Comparison of ENCODE assay signal across 33 cellular contexts in genomic region chr22:19774628-19775027, GRCh38. TPM values are rescaled to one million over a fixed set of nuclear protein-coding genes. Genes with fewer than 3 reads are reported as not detected.
"Had no signal": no experiment of that assay in that cellular context is flagged by ENCODE, and none has a peak within 500 bp of the region (broad histone marks: within the 10 kb centered on the region; RNA-seq: fewer than 3 reads in every experiment).

No MANE protein-coding gene starts in this region.

- H3K4me1 Mint-ChIP-seq: activated T-helper 17 cell treated with anti-CD3 and anti-CD28 coated beads, Interleukin-2, amount 50 U/mL, for 72 hours had no signal

- H3K27me3 ChIP-seq: ascending aorta, breast epithelium, foreskin keratinocyte had no signal

- H3K36me3 Mint-ChIP-seq: activated CD4-positive, alpha-beta memory T cell treated with anti-CD3 and anti-CD28 coated beads for 36 hours; activated naive CD4-positive, alpha-beta T cell treated with anti-CD3 and anti-CD28 coated beads, Interleukin-2, amount 50 U/mL, for 72 hours; activated naive CD8-positive, alpha-beta T cell treated with anti-CD3 and anti-CD28 coated beads, Interleukin-2, amount 10 ng/mL, durations not matched to agents 7 days and 5 days; brain had no signal

- FAIRE-seq: colon had no signal

- H3K27ac ChIP-seq: ascending aorta, breast epithelium, esophagus muscularis mucosa, foreskin keratinocyte, gastrocnemius medialis, heart right ventricle, WERI-Rb-1 had no signal

- H3K4me3 ChIP-seq: ascending aorta, breast epithelium, esophagus muscularis mucosa, gastrocnemius medialis, heart right ventricle had no signal

- H3K9me3 Mint-ChIP-seq: activated CD4-positive, alpha-beta memory T cell treated with anti-CD3 and anti-CD28 coated beads for 36 hours; activated CD4-positive, alpha-beta T cell treated with anti-CD3 and anti-CD28 coated beads, Interleukin-2, amount 10 ng/mL, durations not matched to agents 24 days and 14 days; activated naive CD4-positive, alpha-beta T cell treated with anti-CD3 and anti-CD28 coated beads, Interleukin-2, amount 50 U/mL, for 72 hours; activated naive CD8-positive, alpha-beta T cell treated with anti-CD3 and anti-CD28 coated beads, Interleukin-2, amount 10 ng/mL, durations not matched to agents 7 days and 5 days; activated T-cell treated with anti-CD3 and anti-CD28 coated beads, Interleukin-2, amount 50 U/mL, for 4 hours; activated T-helper 17 cell treated with anti-CD3 and anti-CD28 coated beads, Interleukin-2, amount 50 U/mL, for 72 hours; central memory CD8-positive, alpha-beta T cell; effector memory CD8-positive, alpha-beta T cell; T-helper 2 cell treated with Interferon-gamma antibody and Interleukin-4, amounts not matched to agents 5 μg/mL and 100 μg/mL, for 36 hours had no signal

- H3K36me3 ChIP-seq: ascending aorta, breast epithelium, esophagus muscularis mucosa, gastrocnemius medialis, heart right ventricle, WERI-Rb-1 had no signal

- H3K4me1 ChIP-seq: ascending aorta, breast epithelium, foreskin keratinocyte, gastrocnemius medialis had no signal

- H3K4me3 Mint-ChIP-seq: activated CD4-positive, alpha-beta memory T cell treated with anti-CD3 and anti-CD28 coated beads for 36 hours; activated CD4-positive, alpha-beta T cell treated with anti-CD3 and anti-CD28 coated beads for 36 hours; activated CD4-positive, alpha-beta T cell treated with anti-CD3 and anti-CD28 coated beads, Interleukin-2, amount 10 ng/mL, durations not matched to agents 24 days and 14 days; activated naive CD8-positive, alpha-beta T cell treated with anti-CD3 and anti-CD28 coated beads, Interleukin-2, amount 10 ng/mL, durations not matched to agents 7 days and 5 days; activated T-cell treated with anti-CD3 and anti-CD28 coated beads, Interleukin-2, amount 50 U/mL, for 4 hours; activated T-helper 17 cell treated with anti-CD3 and anti-CD28 coated beads, Interleukin-2, amount 50 U/mL, for 72 hours; brain; central memory CD8-positive, alpha-beta T cell; effector memory CD8-positive, alpha-beta T cell; T-helper 17 cell; T-helper 2 cell treated with Interferon-gamma antibody and Interleukin-4, amounts not matched to agents 5 μg/mL and 100 μg/mL, for 36 hours had no signal

- H3K27ac Mint-ChIP-seq: activated CD4-positive, alpha-beta memory T cell treated with anti-CD3 and anti-CD28 coated beads for 36 hours; activated CD4-positive, alpha-beta T cell treated with anti-CD3 and anti-CD28 coated beads for 36 hours; activated CD4-positive, alpha-beta T cell treated with anti-CD3 and anti-CD28 coated beads, Interleukin-2, amount 10 ng/mL, durations not matched to agents 24 days and 14 days; activated naive CD4-positive, alpha-beta T cell treated with anti-CD3 and anti-CD28 coated beads, Interleukin-2, amount 50 U/mL, for 72 hours; activated naive CD8-positive, alpha-beta T cell treated with anti-CD3 and anti-CD28 coated beads, Interleukin-2, amount 10 ng/mL, durations not matched to agents 7 days and 5 days; activated T-helper 17 cell treated with anti-CD3 and anti-CD28 coated beads, Interleukin-2, amount 50 U/mL, for 72 hours; brain; effector memory CD8-positive, alpha-beta T cell; T-helper 17 cell; T-helper 2 cell treated with Interferon-gamma antibody and Interleukin-4, amounts not matched to agents 5 μg/mL and 100 μg/mL, for 36 hours had no signal

- DNase-seq: activated CD4-positive, alpha-beta memory T cell treated with anti-CD3 and anti-CD28 coated beads for 36 hours; activated CD4-positive, alpha-beta T cell treated with anti-CD3 and anti-CD28 coated beads for 36 hours; activated CD4-positive, alpha-beta T cell treated with anti-CD3 and anti-CD28 coated beads, Interleukin-2, amount 10 ng/mL, durations not matched to agents 24 days and 14 days; activated CD4-positive, CD25-positive, alpha-beta regulatory T cell; activated CD4-positive, CD25-positive, alpha-beta regulatory T cell treated with anti-CD3 and anti-CD28 coated beads, Interleukin-2, amount 50 U/mL, for 72 hours; activated CD8-positive, alpha-beta memory T cell treated with anti-CD3 and anti-CD28 coated beads, Interleukin-2, amount 50 U/mL, for 48 hours; activated effector memory CD4-positive, alpha-beta T cell treated with Interleukin-2 at 50 U/mL for 16 hours; activated gamma-delta T cell treated with Interleukin-2 at 50 U/mL for 16 hours; activated naive CD4-positive, alpha-beta T cell treated with Interleukin-2 at 50 U/mL for 16 hours; activated naive CD8-positive, alpha-beta T cell treated with anti-CD3 and anti-CD28 coated beads, Interleukin-2, amount 10 ng/mL, durations not matched to agents 7 days and 5 days; activated T-cell treated with anti-CD3 and anti-CD28 coated beads for 4 hours; activated T-cell treated with anti-CD3 and anti-CD28 coated beads, Interleukin-2, amount 50 U/mL, for 4 hours; cortex of kidney; dermis blood vessel endothelial cell; effector CD4-positive, alpha-beta T cell; effector memory CD8-positive, alpha-beta T cell; erythroblast; foreskin keratinocyte; gastrocnemius medialis; heart right ventricle; T-helper 1 cell; T-helper 17 cell; T1000; WERI-Rb-1 had no signal

- H3K9me3 ChIP-seq: ascending aorta, breast epithelium, esophagus muscularis mucosa, gastrocnemius medialis, heart right ventricle had no signal

RNA-seq across cellular contexts. Expression of gene TBX1, which starts 14.1 kb away (rescaled TPM):
- total RNA-seq: activated CD4-positive, alpha-beta memory T cell treated with anti-CD3 and anti-CD28 coated beads for 36 hours; activated CD4-positive, alpha-beta T cell treated with anti-CD3 and anti-CD28 coated beads for 36 hours; activated CD4-positive, alpha-beta T cell treated with anti-CD3 and anti-CD28 coated beads, Interleukin-2, amount 10 ng/mL, durations not matched to agents 24 days and 14 days; activated naive CD4-positive, alpha-beta T cell treated with anti-CD3 and anti-CD28 coated beads, Interleukin-2, amount 50 U/mL, for 72 hours; activated T-cell treated with anti-CD3 and anti-CD28 coated beads, Interleukin-2, amount 50 U/mL, for 4 hours; activated T-helper 17 cell treated with anti-CD3 and anti-CD28 coated beads, Interleukin-2, amount 50 U/mL, for 72 hours; ascending aorta; T-helper 17 cell had no signal

RNA-seq across cellular contexts. Expression of gene GP1BB, which starts 51.3 kb away (rescaled TPM):
- total RNA-seq: activated CD4-positive, alpha-beta memory T cell treated with anti-CD3 and anti-CD28 coated beads for 36 hours; activated CD4-positive, alpha-beta T cell treated with anti-CD3 and anti-CD28 coated beads for 36 hours; activated CD4-positive, alpha-beta T cell treated with anti-CD3 and anti-CD28 coated beads, Interleukin-2, amount 10 ng/mL, durations not matched to agents 24 days and 14 days; activated naive CD4-positive, alpha-beta T cell treated with anti-CD3 and anti-CD28 coated beads, Interleukin-2, amount 50 U/mL, for 72 hours; activated naive CD8-positive, alpha-beta T cell treated with anti-CD3 and anti-CD28 coated beads, Interleukin-2, amount 10 ng/mL, durations not matched to agents 7 days and 5 days; activated T-helper 17 cell treated with anti-CD3 and anti-CD28 coated beads, Interleukin-2, amount 50 U/mL, for 72 hours had no signal
